In the genomic region with DNA sequence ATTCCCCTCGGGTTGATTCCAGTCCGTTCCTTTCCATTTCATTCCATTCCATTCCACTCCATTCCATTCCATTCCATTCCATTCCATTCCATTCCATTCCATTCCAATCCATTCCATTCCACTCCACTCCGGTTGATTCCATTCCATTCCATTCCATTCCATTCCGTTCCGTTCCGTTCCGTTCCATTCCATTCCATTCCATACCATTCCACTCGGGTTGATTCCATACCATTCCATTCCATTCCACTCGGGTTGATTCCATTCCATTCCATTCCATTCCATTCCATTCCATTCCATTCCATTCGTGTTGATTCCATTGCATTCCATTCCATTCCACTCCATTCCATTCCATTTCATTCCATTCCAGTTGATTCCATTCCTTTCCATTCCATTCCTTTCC, we compare ENCODE assay signal across 8 cellular contexts.
A peak's percentile ranks its signal among the peaks of the same experiment; 100 is the strongest.
DNase-seq lines count a peak whose midpoint lies in the region; ATAC-seq and TF ChIP-seq lines count a peak whose summit lies in the region.
"Not testable (repeated sequence)": the region's sequence is repeated elsewhere in the genome, so short reads cannot be mapped to it uniquely, and the experiment has no call there.

No MANE protein-coding gene starts in this region.

- not testable (repeated sequence) for H3K4me1 ChIP-seq in Peyer's patch; endodermal cell (ENCODE audit: control insufficient read depth, insufficient read depth, low read length); upper lobe of right lung

- not testable (repeated sequence) for TF ChIP-seq POLR2A in Peyer's patch (IDR thresholded peaks at IDR 0.05)

- H3K4me1 Mint-ChIP-seq in endodermal cell = not testable (repeated sequence)
- H3K4me1 Mint-ChIP-seq in naive B cell = peaks cover 10 to 48% (median 17%) of the 10 kb centered on the region in 3 donors

- peaks cover 0 to 38% (median 5%) of the 10 kb centered on the region in 4 donors for H3K9me3 ChIP-seq in Peyer's patch
- peaks cover 84% of the 10 kb centered on the region for H3K9me3 ChIP-seq in endodermal cell (ENCODE audit: control insufficient read depth, low read length)
- peaks cover 25% of the 10 kb centered on the region for H3K9me3 ChIP-seq in upper lobe of right lung

- H3K9me3 Mint-ChIP-seq in endodermal cell (peaks cover 94% of the 10 kb centered on the region), naive B cell (peaks cover 65 to 93% (median 84%) of the 10 kb centered on the region in 7 donors)

- not testable (repeated sequence) for H3K9ac ChIP-seq in endodermal cell (ENCODE audit: extremely low read depth, low read length, poor library complexity, severe bottlenecking)

- 41 to 46% methylated on average over 10 of the region's 10 CpGs for WGBS in endodermal cell (ENCODE audit: insufficient coverage in 1 of 2, insufficient read length in 1 of 2), 2 experiments

- TF ChIP-seq CTCF in Peyer's patch (IDR thresholded peaks at IDR 0.05); endodermal cell (conservative IDR thresholded peaks at IDR 0.05); upper lobe of right lung (IDR thresholded peaks at IDR 0.05): not testable (repeated sequence)

- H3K4me3 ChIP-seq in Peyer's patch, upper lobe of right lung: not testable (repeated sequence)
- H3K4me3 ChIP-seq in endodermal cell (ENCODE audit: low read length) = peak overlapping the region; percentile 7

- not testable (repeated sequence) for H3K27me3 ChIP-seq in Peyer's patch; endodermal cell (ENCODE audit: control insufficient read depth, insufficient read depth, low read length, poor library complexity, severe bottlenecking); upper lobe of right lung

- not testable (repeated sequence) for H3K36me3 ChIP-seq in Peyer's patch; endodermal cell (ENCODE audit: control insufficient read depth, insufficient read depth, low read length); upper lobe of right lung

- H3K27me3 Mint-ChIP-seq in endodermal cell (ENCODE audit: insufficient read depth) = peaks cover 17% of the 10 kb centered on the region
- not testable (repeated sequence) for H3K27me3 Mint-ChIP-seq in naive B cell

- not testable (repeated sequence) for H3K27ac Mint-ChIP-seq in endodermal cell, naive B cell

- not testable (repeated sequence) for H3K27ac ChIP-seq in Peyer's patch; endodermal cell (ENCODE audit: low read depth, low read length); upper lobe of right lung

- intact Hi-C loops in upper lobe of right lung (cut with DNase I) = not testable (repeated sequence)

- DNase-seq in Peyer's patch = peak in 2 of 3 donors; percentile 24 to 44
- DNase-seq in endodermal cell, naive B cell, upper lobe of right lung: not testable (repeated sequence)

- not testable (repeated sequence) for H3K4me3 Mint-ChIP-seq in endodermal cell, naive B cell

- ATAC-seq in GM18520 (IDR thresholded peaks at IDR 0.05; ENCODE audit: unreplicated experiment) (peak; percentile 25), GM21381 (IDR thresholded peaks at IDR 0.05; ENCODE audit: unreplicated experiment) (peak; percentile 32), HG02763 (IDR thresholded peaks at IDR 0.05; ENCODE audit: unreplicated experiment) (peak; percentile 36), HG03196 (IDR thresholded peaks at IDR 0.05; ENCODE audit: unreplicated experiment) (peak; percentile 41), naive B cell (ENCODE audit: low read depth in 2 of 2) (peak; percentile 46 to 47), upper lobe of right lung (peak; percentile 74)

- H3K36me3 Mint-ChIP-seq in endodermal cell (ENCODE audit: low read depth) (peaks cover 59% of the 10 kb centered on the region), naive B cell (peaks cover 55 to 87% of the 10 kb centered on the region in 2 donors)
